In genomic region chrX:12890467-12890866, GRCh38 we compare ENCODE assay signal across 1 cellular context.
A peak's percentile ranks its signal among the peaks of the same experiment; 100 is the strongest.
TF ChIP-seq lines count a peak whose summit lies in the region.

No MANE protein-coding gene starts in this region.

TF ChIP-seq in GM12878, 131 proteins besides CTCF, POLR2A, EP300 and RAD21 (continued from another document and continues in another):
- TF ChIP-seq ZBTB11 (CRISPR knock-in tag; IDR thresholded peaks at IDR 0.05): no peak
- TF ChIP-seq SUPT20H (IDR thresholded peaks at IDR 0.05; ENCODE audit: borderline replicate concordance, control insufficient read depth, low read depth, low read length): no peak
- no peak for TF ChIP-seq YBX1 (IDR thresholded peaks at IDR 0.05)
- TF ChIP-seq STAT1 (conservative IDR thresholded peaks at IDR 0.05): no peak
- TF ChIP-seq MYC (IDR thresholded peaks at IDR 0.05; ENCODE audit: insufficient read depth, insufficient read length, insufficient replicate concordance, low read length, severe bottlenecking): no peak
- peak; percentile 60; the same call in 1 of the 2 replicates for TF ChIP-seq BCL11A (IDR thresholded peaks at IDR 0.05; ENCODE audit: low read depth, low read length)
- TF ChIP-seq PML (IDR thresholded peaks at IDR 0.05; ENCODE audit: low read length): peak; percentile 62; the same call in 1 of the 2 replicates
- TF ChIP-seq WRNIP1 (IDR thresholded peaks at IDR 0.05; ENCODE audit: borderline replicate concordance, low read depth, low read length): no peak
- TF ChIP-seq BRCA1 (IDR thresholded peaks at IDR 0.05; ENCODE audit: low read depth, low read length): no peak
- no peak for TF ChIP-seq NKRF (conservative IDR thresholded peaks at IDR 0.05)
- no peak for TF ChIP-seq ETV6 (conservative IDR thresholded peaks at IDR 0.05 in 1 of 2, IDR thresholded peaks at IDR 0.05 in 1 of 2; ENCODE audit: borderline replicate concordance in 1 of 2, low read depth in 1 of 2)
- TF ChIP-seq USF1 (IDR thresholded peaks at IDR 0.05; ENCODE audit: borderline replicate concordance, extremely low read length, insufficient read depth, low read depth, low read length): no peak
- no peak for TF ChIP-seq ZNF217 (IDR thresholded peaks at IDR 0.05)
- TF ChIP-seq ZNF622 (IDR thresholded peaks at IDR 0.05): no peak
- TF ChIP-seq EGR1 (IDR thresholded peaks at IDR 0.05; ENCODE audit: borderline replicate concordance in 1 of 2, low read depth in 2 of 2, low read length in 2 of 2): no peak
- TF ChIP-seq ZNF384 (IDR thresholded peaks at IDR 0.05; ENCODE audit: borderline replicate concordance, low read depth, low read length): no peak
- TF ChIP-seq ATF3 (IDR thresholded peaks at IDR 0.05; ENCODE audit: borderline replicate concordance, extremely low read depth, low read depth, low read length): no peak
- TF ChIP-seq BCL3 (IDR thresholded peaks at IDR 0.05; ENCODE audit: borderline replicate concordance, insufficient read depth, low read depth, low read length, poor library complexity, severe bottlenecking): no peak
- no peak for TF ChIP-seq SMAD1 (IDR thresholded peaks at IDR 0.05; ENCODE audit: low read depth, partially characterized antibody)
- 0 out of 2 replicates have a peak, but pooled peaks have one; percentile 22 for TF ChIP-seq GABPA (IDR thresholded peaks at IDR 0.05; ENCODE audit: low read depth)
- no peak for TF ChIP-seq MYB (IDR thresholded peaks at IDR 0.05; ENCODE audit: borderline replicate concordance, low read depth, low read length)
- no peak for TF ChIP-seq GATAD2B (conservative IDR thresholded peaks at IDR 0.05; ENCODE audit: low read depth)
- no peak for TF ChIP-seq E4F1 (IDR thresholded peaks at IDR 0.05; ENCODE audit: borderline replicate concordance, partially characterized antibody)
- TF ChIP-seq RB1 (IDR thresholded peaks at IDR 0.05; ENCODE audit: borderline replicate concordance): no peak
- TF ChIP-seq RUNX3 (IDR thresholded peaks at IDR 0.05; ENCODE audit: low read length): peak; percentile 99
- TF ChIP-seq IRF5 (IDR thresholded peaks at IDR 0.05; ENCODE audit: borderline replicate concordance): no peak
- peak; percentile 28 for TF ChIP-seq MEF2B (IDR thresholded peaks at IDR 0.05; ENCODE audit: partially characterized antibody, poor library complexity, severe bottlenecking)
- TF ChIP-seq STAT3 (IDR thresholded peaks at IDR 0.05; ENCODE audit: low read depth, low read length): no peak
- peak; percentile 67 for TF ChIP-seq IKZF1 (conservative IDR thresholded peaks at IDR 0.05)
- peak; percentile 54; the same call in 1 of the 2 replicates for TF ChIP-seq NBN (IDR thresholded peaks at IDR 0.05)
- TF ChIP-seq CREM (IDR thresholded peaks at IDR 0.05; ENCODE audit: low read depth): peak; percentile 70; the same call in 1 of the 2 replicates
- no peak for TF ChIP-seq RFX5 (IDR thresholded peaks at IDR 0.05; ENCODE audit: low read depth, low read length)
- 0 out of 2 replicates have a peak, but pooled peaks have one; percentile 66 for TF ChIP-seq MXI1 (IDR thresholded peaks at IDR 0.05; ENCODE audit: low read depth, low read length)
- TF ChIP-seq CHD4 (IDR thresholded peaks at IDR 0.05): no peak
- TF ChIP-seq ZBTB4 (CRISPR knock-in tag; IDR thresholded peaks at IDR 0.05): no peak
- TF ChIP-seq DPF2 (IDR thresholded peaks at IDR 0.05): peak; percentile 62; the same call in 1 of the 2 replicates
- 0 out of 2 replicates have a peak, but pooled peaks have one; percentile 29 for TF ChIP-seq SMC3 (IDR thresholded peaks at IDR 0.05; ENCODE audit: borderline replicate concordance, low read length)
- peak; percentile 84; the same call in 1 of the 2 replicates for TF ChIP-seq ATF2 (IDR thresholded peaks at IDR 0.05; ENCODE audit: low read length)
- TF ChIP-seq TARDBP (IDR thresholded peaks at IDR 0.05; ENCODE audit: borderline replicate concordance): no peak; the same call in 1 of the 2 replicates
- TF ChIP-seq CBX5 (IDR thresholded peaks at IDR 0.05; ENCODE audit: low read depth): peak; percentile 59; the same call in 1 of the 2 replicates
